In the genomic region with DNA sequence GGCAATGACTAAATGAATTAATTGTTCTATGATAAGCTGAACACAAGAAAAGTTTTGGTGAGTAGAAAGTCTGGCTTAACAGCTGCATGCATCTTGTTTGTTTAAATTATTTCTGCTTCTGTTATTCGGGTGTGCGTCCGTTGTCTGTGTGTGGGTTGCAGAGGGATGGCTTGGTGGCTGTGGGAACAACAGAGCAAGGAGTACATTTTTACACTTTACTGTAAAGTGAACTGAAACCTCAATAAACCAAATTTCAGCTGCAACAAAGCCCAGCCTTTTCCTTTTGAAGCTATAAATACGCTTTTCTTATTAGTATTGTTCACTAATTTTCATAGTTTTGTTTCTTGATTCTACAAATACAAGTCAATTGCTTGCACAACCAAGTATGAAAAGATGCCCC, we compare ENCODE assay signal across 22 cellular contexts. TPM values are rescaled to one million over a fixed set of nuclear protein-coding genes. Genes with fewer than 3 reads are reported as not detected.
A peak's percentile ranks its signal among the peaks of the same experiment; 100 is the strongest.
DNase-seq lines count a peak whose midpoint lies in the region; ATAC-seq, FAIRE-seq and TF ChIP-seq lines count a peak whose summit lies in the region.
"Had no signal": no experiment of that assay in that cellular context is flagged by ENCODE, and none has a peak within 500 bp of the region (broad histone marks: within the 10 kb centered on the region; RNA-seq: fewer than 3 reads in every experiment).

No MANE protein-coding gene starts in this region.

- H4K8ac ChIP-seq in H1 (ENCODE audit: extremely low read depth, insufficient read depth, low read length) (no peak overlapping the region), mesenchymal stem cell (ENCODE audit: low read length) (no peak overlapping the region)

- H3K56ac ChIP-seq in H1 (replicated peaks; ENCODE audit: insufficient read length, low read depth, low read length) = no peak overlapping the region

- peaks cover 2% of the 10 kb centered on the region for H3K4me1 Mint-ChIP-seq in T-helper 17 cell
- H3K4me1 Mint-ChIP-seq: activated CD8-positive, alpha-beta memory T cell treated with anti-CD3 and anti-CD28 coated beads, Interleukin-2, amount 10 ng/mL, durations not matched to agents 7 days and 5 days had no signal

- H3K79me2 ChIP-seq in H1 (ENCODE audit: control insufficient read depth in 1 of 2, insufficient read depth in 2 of 2, low read length in 2 of 2) = no peaks in the 10 kb centered on the region

- H2BK120ac ChIP-seq in H1 (replicated peaks; ENCODE audit: low read depth, low read length) (no peak overlapping the region), mesenchymal stem cell (ENCODE audit: low read depth, low read length) (no peak overlapping the region)

- no peak overlapping the region for H3K27ac Mint-ChIP-seq in T-helper 17 cell
- H3K27ac Mint-ChIP-seq: activated CD8-positive, alpha-beta memory T cell treated with anti-CD3 and anti-CD28 coated beads, Interleukin-2, amount 10 ng/mL, durations not matched to agents 7 days and 5 days; WTC11 had no signal

- TF ChIP-seq POLR2A in H1 (IDR thresholded peaks at IDR 0.05; ENCODE audit: control extremely low read depth in 1 of 2, low read depth in 2 of 2, low read length in 2 of 2) = no peak

- H3K4me2 ChIP-seq in H1 (ENCODE audit: insufficient read depth in 1 of 2, low read depth in 2 of 2, low read length in 2 of 2) (no peak overlapping the region), mesenchymal stem cell (ENCODE audit: low read length, poor library complexity, severe bottlenecking) (no peak overlapping the region)

- H4K91ac ChIP-seq in H1 (replicated peaks; ENCODE audit: insufficient read length, low read length) = no peak overlapping the region
- no peak overlapping the region for H4K91ac ChIP-seq in mesenchymal stem cell (ENCODE audit: low read length)

- CTCF ChIA-PET in H1 (lab: Charles Lee; ENCODE audit: partially characterized antibody) = no interaction called here
- CTCF ChIA-PET in GM10248 (lab: Yijun Ruan, JAX) = no interaction called here

- H3K27me3 ChIP-seq in H1 (replicated peaks in 1 of 4; ENCODE audit: control insufficient read depth in 3 of 4, extremely low read depth in 1 of 4, insufficient read depth in 3 of 4, low read length in 3 of 4) (peaks cover 65 to 99% (median 81%) of the 10 kb centered on the region in 4 experiments), mesenchymal stem cell (ENCODE audit: control insufficient read depth in 1 of 2, insufficient read depth in 1 of 2, low read length in 2 of 2) (peaks cover 77 to 99% of the 10 kb centered on the region in 2 experiments)

- H3K4me3 ChIP-seq in H1 (ENCODE audit: extremely low read depth in 1 of 4, insufficient read depth in 2 of 4, low read depth in 3 of 4, low read length in 4 of 4) (no peak overlapping the region), mesenchymal stem cell (ENCODE audit: insufficient read depth in 1 of 2, low read depth in 1 of 2, low read length in 2 of 2) (no peak overlapping the region)
- H3K4me3 ChIP-seq: colonic mucosa, gastrocnemius medialis had no signal

- H3K23ac ChIP-seq in H1 (ENCODE audit: insufficient read length) (no peak overlapping the region), mesenchymal stem cell (ENCODE audit: low read length in 2 of 2) (no peak overlapping the region)

- H3K4me3 Mint-ChIP-seq in T-helper 17 cell = no peak overlapping the region
- H3K4me3 Mint-ChIP-seq: activated CD8-positive, alpha-beta memory T cell treated with anti-CD3 and anti-CD28 coated beads, Interleukin-2, amount 10 ng/mL, durations not matched to agents 7 days and 5 days; WTC11 had no signal

- H3K36me3 ChIP-seq in H1 (ENCODE audit: control insufficient read depth in 2 of 4, insufficient read depth in 4 of 4, low read length in 3 of 4) (no peaks in the 10 kb centered on the region), mesenchymal stem cell (ENCODE audit: control insufficient read depth in 1 of 2, insufficient read depth in 2 of 2, low read depth in 1 of 2, low read length in 2 of 2) (no peaks in the 10 kb centered on the region)
- H3K36me3 ChIP-seq: colonic mucosa, gastrocnemius medialis had no signal

- ATAC-seq in GM18870 (IDR thresholded peaks at IDR 0.05; ENCODE audit: unreplicated experiment) = peak; percentile 39
- peak; percentile 55 for ATAC-seq in GM21529 (IDR thresholded peaks at IDR 0.05; ENCODE audit: unreplicated experiment)
- ATAC-seq in HG03469 (IDR thresholded peaks at IDR 0.05; ENCODE audit: unreplicated experiment) = peak; percentile 57
- no peak for ATAC-seq in T-helper 17 cell
- ATAC-seq: activated CD8-positive, alpha-beta memory T cell treated with anti-CD3 and anti-CD28 coated beads, Interleukin-2, amount 10 ng/mL, durations not matched to agents 7 days and 5 days; gastrocnemius medialis; left ventricle myocardium superior; sciatic nerve; WTC11 had no signal

- H3K4ac ChIP-seq in H1 (replicated peaks; ENCODE audit: insufficient read length, low read depth, low read length) (no peak overlapping the region), mesenchymal stem cell (ENCODE audit: low read depth in 1 of 2, low read length in 2 of 2) (no peak overlapping the region)

- no peaks in the 10 kb centered on the region for H3K9me3 ChIP-seq in H1 (ENCODE audit: insufficient read depth in 2 of 2, low read depth in 1 of 2, low read length in 1 of 2)
- no peaks in the 10 kb centered on the region for H3K9me3 ChIP-seq in mesenchymal stem cell (ENCODE audit: control insufficient read depth, low read length)
- no peaks in the 10 kb centered on the region for H3K9me3 ChIP-seq in T-helper 17 cell (ENCODE audit: control insufficient read depth, low read length, poor library complexity, severe bottlenecking)
- H3K9me3 ChIP-seq: colonic mucosa, gastrocnemius medialis had no signal

- H3K36me3 Mint-ChIP-seq in T-helper 17 cell (ENCODE audit: low read depth) = peaks cover 8% of the 10 kb centered on the region
- H3K36me3 Mint-ChIP-seq: activated CD8-positive, alpha-beta memory T cell treated with anti-CD3 and anti-CD28 coated beads, Interleukin-2, amount 10 ng/mL, durations not matched to agents 7 days and 5 days; WTC11 had no signal

- no peak for DNase-seq in H1 (ENCODE audit: low read depth in 1 of 2, low spot score in 2 of 2)
- no peak for DNase-seq in mesenchymal stem cell
- no peak for DNase-seq in GM10248 (ENCODE audit: extremely low spot score)
- DNase-seq in T-helper 17 cell = no peak
- DNase-seq: activated CD8-positive, alpha-beta memory T cell treated with anti-CD3 and anti-CD28 coated beads, Interleukin-2, amount 10 ng/mL, durations not matched to agents 7 days and 5 days; activated gamma-delta T cell; colonic mucosa; gastrocnemius medialis; left ventricle myocardium superior; NCI-H2081 treated with DMSO at 0.1 percent for 48 hours; NCI-H526; stimulated activated CD4-positive, alpha-beta T cell treated with anti-CD3 and anti-CD28 coated beads, Interleukin-2, amount 100 ng/mL, for 24 hours had no signal

- H3K4me1 ChIP-seq in H1 (replicated peaks in 1 of 4; ENCODE audit: control insufficient read depth in 3 of 4, insufficient read depth in 4 of 4, low read length in 3 of 4) (peaks cover 6 to 37% (median 18%) of the 10 kb centered on the region in 4 experiments), mesenchymal stem cell (ENCODE audit: control insufficient read depth, insufficient read depth, low read depth, low read length) (peaks cover 40% of the 10 kb centered on the region)
- H3K4me1 ChIP-seq: colonic mucosa had no signal

- TF ChIP-seq CTCF in H1 (IDR thresholded peaks at IDR 0.05; ENCODE audit: control extremely low read depth in 1 of 3, insufficient read depth in 1 of 3, low read depth in 1 of 3, low read length in 3 of 3) = no peak
- TF ChIP-seq CTCF in GM10248 (IDR thresholded peaks at IDR 0.05; ENCODE audit: control extremely low read depth, extremely low read depth, low read depth, missing control alignments) = no peak

- no peak for TF ChIP-seq RAD21 in H1 (IDR thresholded peaks at IDR 0.05 in 1 of 2, conservative IDR thresholded peaks at IDR 0.05 in 1 of 2; ENCODE audit: low read depth in 2 of 2, low read length in 2 of 2)

- H3K14ac ChIP-seq in H1 (ENCODE audit: insufficient read length) = no peak overlapping the region
- H3K14ac ChIP-seq in mesenchymal stem cell (ENCODE audit: low read length in 2 of 2) = no peak overlapping the region

- H3K18ac ChIP-seq in H1 (ENCODE audit: extremely low read depth, low read length) (no peak overlapping the region), mesenchymal stem cell (ENCODE audit: low read depth in 1 of 2, low read length in 2 of 2) (no peak overlapping the region)

- H3K27ac ChIP-seq in H1 (ENCODE audit: low read depth, low read length) (no peak overlapping the region), mesenchymal stem cell (ENCODE audit: low read length, poor library complexity, severe bottlenecking) (no peak overlapping the region)
- H3K27ac ChIP-seq: colonic mucosa, gastrocnemius medialis had no signal

- no peak for TF ChIP-seq EP300 in H1 (IDR thresholded peaks at IDR 0.05; ENCODE audit: borderline replicate concordance in 1 of 2, low read depth in 2 of 2, low read length in 2 of 2)

- H2BK12ac ChIP-seq in H1 (ENCODE audit: low read depth, low read length) (no peak overlapping the region), mesenchymal stem cell (ENCODE audit: low read length in 2 of 2) (no peak overlapping the region)

- no peak overlapping the region for H2BK20ac ChIP-seq in H1 (ENCODE audit: low read length)

- H2AFZ ChIP-seq in H1 (ENCODE audit: low read length) (no peak overlapping the region), mesenchymal stem cell (ENCODE audit: low read depth, low read length) (no peak overlapping the region)

- H3K27me3 Mint-ChIP-seq in T-helper 17 cell = peaks cover 71% of the 10 kb centered on the region

- H2BK15ac ChIP-seq in H1 (ENCODE audit: low read length) = no peak overlapping the region
- H2BK15ac ChIP-seq in mesenchymal stem cell (ENCODE audit: low read depth, poor library complexity, severe bottlenecking) = no peak overlapping the region

- peaks cover 0 to 5% of the 10 kb centered on the region in 2 experiments for H4K20me1 ChIP-seq in H1 (replicated peaks in 1 of 2; ENCODE audit: control insufficient read depth in 1 of 2, insufficient read depth in 2 of 2, low read length in 2 of 2)

- H4K5ac ChIP-seq in H1 (ENCODE audit: insufficient read length, low read depth, low read length) = no peak overlapping the region

- no peak for FAIRE-seq in H1 (lab: Jason Lieb, UNC)
- FAIRE-seq: astrocyte, endothelial cell of umbilical vein, H54 had no signal

- H3K79me1 ChIP-seq in H1 (ENCODE audit: low read depth, low read length) (no peaks in the 10 kb centered on the region), mesenchymal stem cell (replicated peaks; ENCODE audit: low read length, poor library complexity, severe bottlenecking) (no peaks in the 10 kb centered on the region)

- peaks cover 18% of the 10 kb centered on the region; the same call in 1 of the 2 replicates for H3K23me2 ChIP-seq in H1 (ENCODE audit: low read depth, low read length)

- H2BK5ac ChIP-seq in H1 (ENCODE audit: low read depth, low read length) (no peak overlapping the region), mesenchymal stem cell (ENCODE audit: low read depth, low read length, poor library complexity, severe bottlenecking) (no peak overlapping the region)

- H3K9ac ChIP-seq in H1 (replicated peaks in 1 of 4; ENCODE audit: extremely low read depth in 1 of 4, low read depth in 3 of 4, low read length in 3 of 4) = no peak overlapping the region
- H3K9ac ChIP-seq in mesenchymal stem cell (ENCODE audit: low read length) = no peak overlapping the region

- no peak overlapping the region for H2AK5ac ChIP-seq in H1 (ENCODE audit: low read depth, low read length)
- H2AK5ac ChIP-seq in mesenchymal stem cell (ENCODE audit: low read length, severe bottlenecking) = no peak overlapping the region

- POLR2A ChIA-PET in H1 (lab: Charles Lee; ENCODE audit: partially characterized antibody) = no interaction called here
- POLR2A ChIA-PET in GM10248 (lab: Yijun Ruan, JAX) = no interaction called here

- 75% methylated on average over 4 of the region's 4 CpGs; no CpG with 5 or more reads in 1 of the 2 experiments for WGBS in H1 (ENCODE audit: extremely low coverage in 1 of 2, insufficient coverage in 1 of 2, insufficient read length in 1 of 2, insufficient replicate concordance in 2 of 2, low coverage in 1 of 2, low lambda C conversion rate in 2 of 2, missing lambda C conversion rate in 1 of 2), 2 experiments
- no CpG with 5 or more reads among the region's 4 CpGs for WGBS in mesenchymal stem cell

RNA-seq across cellular contexts. Expression of a gene that starts 3.5 kb away (rescaled TPM):
- total RNA-seq in H1 (2021; fragmentation: NEBNext Ultra II Directional; extraction: Animal tissue kit (Norgen Biotek cat#: 25700)) = 0.22 and 0.31 TPM in 2 replicates
- 0.66 and 1.9 TPM in 2 replicates for polyA plus RNA-seq in H1 (2011; rRNA removed)
- polyA plus RNA-seq in H1 (2011; cell fraction: cytosol; rRNA removed) = 1.2 TPM
- 1.6 TPM for polyA plus RNA-seq in H1 (2011; cell fraction: nucleus; rRNA removed)
- 0.50 to 1.0 TPM (median 0.89 TPM) in 4 replicates for polyA plus RNA-seq in H1 (2012, experiment 1 of 2)
- polyA plus RNA-seq in H1 (2012, experiment 2 of 2) = 1.2 TPM
- polyA plus RNA-seq in H1 (2013, experiment 1 of 2) = 0.41 TPM
- polyA plus RNA-seq in H1 (2013, experiment 2 of 2) = 0.35 TPM
- polyA minus RNA-seq in H1 (2011; rRNA and poly(A)+ RNA removed) = 0.44 and 0.54 TPM in 2 replicates
- not detected for polyA minus RNA-seq in H1 (2011; cell fraction: cytosol; rRNA and poly(A)+ RNA removed)
- not detected for polyA minus RNA-seq in H1 (2011; cell fraction: nucleus; rRNA and poly(A)+ RNA removed)
- not detected for polyA plus RNA-seq in mesenchymal stem cell (2013, experiment 1 of 2)
- polyA plus RNA-seq in mesenchymal stem cell (2013, experiment 2 of 2) = not detected
- total RNA-seq in T-helper 17 cell = 1 to 10 TPM in 1 of 2 donors, not detected in 1; 1.0 TPM
- total RNA-seq: activated CD8-positive, alpha-beta memory T cell treated with anti-CD3 and anti-CD28 coated beads, Interleukin-2, amount 10 ng/mL, durations not matched to agents 7 days and 5 days; endothelial cell of umbilical vein; gastrocnemius medialis; HT1080; left ventricle myocardium superior; omental fat pad had no signal
- polyA plus RNA-seq: endothelial cell of umbilical vein had no signal
